9 cellular contexts compared by ENCODE assay signal in the genomic region with DNA sequence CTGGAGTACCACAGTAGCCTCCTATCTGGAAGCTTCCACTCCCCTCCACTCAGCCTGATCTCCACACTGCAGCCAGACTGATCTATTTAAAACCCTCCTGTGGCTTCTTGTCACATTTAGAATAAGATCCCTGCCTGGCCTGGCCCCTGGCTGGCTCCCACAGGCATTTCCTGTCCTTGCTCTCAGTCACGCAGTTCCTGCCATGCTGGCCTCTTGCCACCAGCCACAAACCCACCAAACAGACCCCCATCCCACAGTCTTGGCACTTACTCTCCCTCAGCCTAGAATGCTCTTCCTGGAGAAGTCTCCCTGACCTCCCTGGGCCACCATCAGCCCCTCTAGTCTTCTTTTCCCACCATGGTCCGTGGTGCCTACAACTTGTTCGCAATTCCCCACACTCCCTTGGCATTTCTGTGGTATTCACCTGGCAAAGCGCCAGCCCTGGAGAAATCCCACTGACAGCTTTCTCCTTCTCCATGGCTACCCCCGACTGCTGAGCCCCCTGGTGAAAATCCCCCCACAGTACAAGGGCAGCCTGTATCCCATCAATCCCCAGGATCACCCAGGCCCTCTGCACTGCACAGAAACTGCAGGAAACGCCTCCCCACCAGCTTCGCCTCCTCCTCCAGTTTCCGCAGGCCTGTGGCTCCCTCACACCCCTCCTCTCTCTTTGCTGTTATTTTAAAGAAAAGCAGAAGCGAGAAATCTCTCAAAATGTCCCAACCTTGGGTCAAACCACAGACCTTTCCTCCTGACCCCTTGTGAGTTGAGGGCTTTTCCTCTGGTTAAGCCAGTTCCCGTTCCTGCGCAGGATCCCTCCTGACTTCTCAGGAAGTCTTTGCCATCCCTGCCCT.
DNase-seq lines count a peak whose midpoint lies in the region; ATAC-seq, FAIRE-seq and TF ChIP-seq lines count a peak whose summit lies in the region.
"Had no signal": no experiment of that assay in that cellular context is flagged by ENCODE, and none has a peak within 500 bp of the region (broad histone marks: within the 10 kb centered on the region; RNA-seq: fewer than 3 reads in every experiment).

No MANE protein-coding gene starts in this region.

- POLR2A ChIA-PET in OCI-LY7 (lab: Charles Lee), result no interaction called here

- peak; percentile 72 for ATAC-seq in HG02870 (IDR thresholded peaks at IDR 0.05; ENCODE audit: unreplicated experiment)
- peak; percentile 67 for ATAC-seq in sciatic nerve

- CTCF ChIA-PET in OCI-LY7 (lab: Charles Lee; ENCODE audit: unreplicated experiment), result no interaction called here

- H3K36me3 Mint-ChIP-seq in activated CD4-positive, alpha-beta T cell treated with anti-CD3 and anti-CD28 coated beads, Interleukin-2, amount 10 ng/mL, durations not matched to agents 24 days and 14 days (ENCODE audit: low read depth), result no peaks in the 10 kb centered on the region

- intact Hi-C loops in activated CD4-positive, alpha-beta T cell treated with anti-CD3 and anti-CD28 coated beads, Interleukin-2, amount 10 ng/mL, durations not matched to agents 24 days and 14 days (cut with micrococcal nuclease), result loop anchor here (10.0 kb wide), 1 partner anchor 51 kb away; no protein-coding TSS in a partner anchor
- intact Hi-C loops in OCI-LY7 (cut with micrococcal nuclease; ENCODE audit: unreplicated experiment), result loop anchor here (5.0 to 10.0 kb wide), 3 partner anchors 273 to 431 kb away; a partner anchor contains a TSS
- intact Hi-C loops in sciatic nerve (cut with DNase I), result no loop called here

- H3K4me3 Mint-ChIP-seq in activated CD4-positive, alpha-beta T cell treated with anti-CD3 and anti-CD28 coated beads, Interleukin-2, amount 10 ng/mL, durations not matched to agents 24 days and 14 days, result peak overlapping the region; percentile 5

- no peak for TF ChIP-seq POLR2A in H54 (IDR thresholded peaks at IDR 0.05; ENCODE audit: low read depth, low read length)

- no peaks in the 10 kb centered on the region for H3K9me3 Mint-ChIP-seq in activated CD4-positive, alpha-beta T cell treated with anti-CD3 and anti-CD28 coated beads, Interleukin-2, amount 10 ng/mL, durations not matched to agents 24 days and 14 days

- no TSS peak for BruUV-seq in OCI-LY7 (replicated peaks; lab: Mats Ljungman, UMichigan)

- peaks cover 22% of the 10 kb centered on the region for H3K4me1 ChIP-seq in OCI-LY7 (ENCODE audit: insufficient read depth, low read length, poor library complexity, severe bottlenecking)

- no peaks in the 10 kb centered on the region for H3K36me3 ChIP-seq in OCI-LY7 (ENCODE audit: insufficient read depth, low read length)

- DNase-seq in activated CD4-positive, alpha-beta T cell treated with anti-CD3 and anti-CD28 coated beads, Interleukin-2, amount 10 ng/mL, durations not matched to agents 24 days and 14 days, result no peak
- DNase-seq in activated CD4-positive, alpha-beta T cell treated with anti-CD3 and anti-CD28 coated beads, Interleukin-2, amount 50 U/mL, for 48 hours, result no peak
- DNase-seq in OCI-LY7 (ENCODE audit: low spot score), result peak; percentile 73
- DNase-seq in fibroblast of gingiva (ENCODE audit: low read depth), result peak; percentile 21
- DNase-seq in sciatic nerve (ENCODE audit: low spot score), result no peak
- no peak for DNase-seq in H54 (ENCODE audit: insufficient read length, low spot score)
- DNase-seq in central memory CD4-positive, alpha-beta T cell, result no peak

- no peak for TF ChIP-seq CTCF in OCI-LY7 (conservative IDR thresholded peaks at IDR 0.05; ENCODE audit: low read length)

- peak overlapping the region; percentile 5 for H3K27ac Mint-ChIP-seq in activated CD4-positive, alpha-beta T cell treated with anti-CD3 and anti-CD28 coated beads, Interleukin-2, amount 10 ng/mL, durations not matched to agents 24 days and 14 days

- no peak for FAIRE-seq in H54 (lab: Jason Lieb, UNC)
- FAIRE-seq: A204.1 had no signal

- H3K4me3 ChIP-seq in OCI-LY7 (ENCODE audit: low read depth, low read length, poor library complexity, severe bottlenecking), result peak overlapping the region; percentile 28

- no peak overlapping the region for H3K27ac ChIP-seq in OCI-LY7 (ENCODE audit: low read depth, low read length, poor library complexity, severe bottlenecking)

- H3K79me2 ChIP-seq in OCI-LY7 (ENCODE audit: insufficient read depth, low read depth, low read length), result no peaks in the 10 kb centered on the region

- peaks cover 18% of the 10 kb centered on the region for H3K4me1 Mint-ChIP-seq in activated CD4-positive, alpha-beta T cell treated with anti-CD3 and anti-CD28 coated beads, Interleukin-2, amount 10 ng/mL, durations not matched to agents 24 days and 14 days

- peaks cover 17% of the 10 kb centered on the region for H3K27me3 Mint-ChIP-seq in activated CD4-positive, alpha-beta T cell treated with anti-CD3 and anti-CD28 coated beads, Interleukin-2, amount 10 ng/mL, durations not matched to agents 24 days and 14 days

- no peaks in the 10 kb centered on the region for H3K9me3 ChIP-seq in OCI-LY7 (ENCODE audit: low read length)

- H3K9me2 ChIP-seq in OCI-LY7 (ENCODE audit: insufficient read depth, low read length), result no peaks in the 10 kb centered on the region

- peak overlapping the region; percentile 66 for H3K4me2 ChIP-seq in OCI-LY7 (ENCODE audit: low read length)

- no peaks in the 10 kb centered on the region for H4K20me1 ChIP-seq in OCI-LY7 (ENCODE audit: insufficient read depth, low read length)

- no peak overlapping the region for H2AFZ ChIP-seq in OCI-LY7 (ENCODE audit: low read length)

Comparison
In these comparisons a context has a peak if more than half of its experiments do, and no peak if none do; other contexts are left out.
1. DNase-seq: peak in OCI-LY7 (single experiment) and fibroblast of gingiva (single experiment); none in activated CD4-positive, alpha-beta T cell treated with anti-CD3 and anti-CD28 coated beads, Interleukin-2, amount 10 ng/mL, durations not matched to agents 24 days and 14 days (single experiment), activated CD4-positive, alpha-beta T cell treated with anti-CD3 and anti-CD28 coated beads, Interleukin-2, amount 50 U/mL, for 48 hours (0 of 2), sciatic nerve (single experiment), H54 (single experiment) and central memory CD4-positive, alpha-beta T cell (single experiment).